Comparison of ENCODE assay signal across 22 cellular contexts in the genomic region with DNA sequence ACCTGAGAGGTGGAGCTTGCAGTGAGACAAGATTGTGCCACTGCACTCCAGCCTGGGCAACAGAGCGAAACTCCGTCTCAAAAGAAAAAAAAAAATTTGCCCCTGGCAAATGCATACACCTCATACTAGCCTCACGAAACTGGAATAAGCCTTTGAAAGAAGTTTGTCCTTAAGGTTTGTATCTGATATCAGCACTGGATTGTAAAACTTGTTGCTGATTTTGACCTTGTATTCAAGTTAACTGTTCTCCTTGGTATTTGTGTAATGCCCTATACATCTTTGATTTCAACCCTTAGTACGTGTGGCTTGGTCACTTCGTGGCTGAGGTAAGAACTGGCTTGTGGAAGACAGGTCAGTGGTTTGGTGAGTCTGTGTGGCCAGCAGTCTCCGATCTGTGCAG. TPM values are rescaled to one million over a fixed set of nuclear protein-coding genes. Genes with fewer than 3 reads are reported as not detected.
DNase-seq lines count a peak whose midpoint lies in the region; ATAC-seq and TF ChIP-seq lines count a peak whose summit lies in the region.
"Had no signal": no experiment of that assay in that cellular context is flagged by ENCODE, and none has a peak within 500 bp of the region (broad histone marks: within the 10 kb centered on the region; RNA-seq: fewer than 3 reads in every experiment).

No MANE protein-coding gene starts in this region.

- H3K4me1 ChIP-seq in HEK293 (ENCODE audit: control insufficient read depth, insufficient read depth, low read length) = no peaks in the 10 kb centered on the region; the same call in 1 of the 2 replicates

- H3K4me3 ChIP-seq in HEK293 (ENCODE audit: low read depth, low read length) = no peak overlapping the region
- H3K4me3 ChIP-seq: A549, BLaER1, GM12878 had no signal

- TF ChIP-seq CTCF in HEK293 (tag by site-specific recombination; IDR thresholded peaks at IDR 0.05) (no peak), chondrocyte (IDR thresholded peaks at IDR 0.05) (no peak)

- H3K4me1 Mint-ChIP-seq in chondrocyte (ENCODE audit: low read depth) = peaks cover 9% of the 10 kb centered on the region
- peaks cover 0 to 2% of the 10 kb centered on the region in 2 donors for H3K4me1 Mint-ChIP-seq in stimulated activated naive B cell treated with anti-CD40 and anti-IgM and Interleukin-4, amounts not matched to agents 10 μg/mL and 1 μg/mL and 100 μg/mL, for 72 hours
- H3K4me1 Mint-ChIP-seq in activated CD4-positive, alpha-beta memory T cell treated with anti-CD3 and anti-CD28 coated beads, Interleukin-2, amount 10 ng/mL, durations not matched to agents 7 days and 5 days = peaks cover 16% of the 10 kb centered on the region

- H3K27ac Mint-ChIP-seq in chondrocyte (ENCODE audit: unreplicated experiment) = no peak overlapping the region
- H3K27ac Mint-ChIP-seq in stimulated activated naive B cell treated with anti-CD40 and anti-IgM and Interleukin-4, amounts not matched to agents 10 μg/mL and 1 μg/mL and 100 μg/mL, for 72 hours = peak overlapping the region; percentile 37
- H3K27ac Mint-ChIP-seq in activated CD4-positive, alpha-beta memory T cell treated with anti-CD3 and anti-CD28 coated beads, Interleukin-2, amount 10 ng/mL, durations not matched to agents 7 days and 5 days = no peak overlapping the region

- peak; percentile 22 for DNase-seq in activated effector memory CD4-positive, alpha-beta T cell treated with anti-CD3 and anti-CD28 coated beads, Interleukin-2, amount 50 U/mL, for 16 hours
- DNase-seq in activated effector memory CD4-positive, alpha-beta T cell treated with Interleukin-2 at 50 U/mL for 16 hours = no peak
- peak; percentile 12 for DNase-seq in chondrocyte (ENCODE audit: low spot score)
- DNase-seq in stimulated activated naive B cell treated with anti-CD40 and anti-IgM and Interleukin-4, amounts not matched to agents 10 μg/mL and 1 μg/mL and 100 μg/mL, for 72 hours = no peak
- DNase-seq in activated CD4-positive, alpha-beta memory T cell treated with anti-CD3 and anti-CD28 coated beads, Interleukin-2, amount 10 ng/mL, durations not matched to agents 7 days and 5 days = no peak
- DNase-seq: AML-193; CD8-positive, alpha-beta memory T cell; COR-L47; DMS 273 treated with DMSO at 0.1 percent for 48 hours; DMS53; DND-41; EL; H9 had no signal

- POLR2A ChIA-PET in HEK293 (lab: Yijun Ruan, JAX) = interaction anchor here (1.6 kb wide), 1 partner anchor 38 kb away, joined by 5 read pairs; the partner anchor contains the start of gene COPS3
- POLR2A ChIA-PET in activated CD4-positive, alpha-beta memory T cell treated with anti-CD3 and anti-CD28 coated beads, Interleukin-2, amount 10 ng/mL, durations not matched to agents 7 days and 5 days (lab: Charles Lee) = no interaction called here

- peaks cover 11% of the 10 kb centered on the region for H3K36me3 Mint-ChIP-seq in chondrocyte (ENCODE audit: low read depth)
- peaks cover 6 to 11% of the 10 kb centered on the region in 2 donors for H3K36me3 Mint-ChIP-seq in stimulated activated naive B cell treated with anti-CD40 and anti-IgM and Interleukin-4, amounts not matched to agents 10 μg/mL and 1 μg/mL and 100 μg/mL, for 72 hours
- H3K36me3 Mint-ChIP-seq in activated CD4-positive, alpha-beta memory T cell treated with anti-CD3 and anti-CD28 coated beads, Interleukin-2, amount 10 ng/mL, durations not matched to agents 7 days and 5 days (ENCODE audit: low read depth) = peaks cover 22% of the 10 kb centered on the region

- no peak overlapping the region for H3K4me3 Mint-ChIP-seq in chondrocyte (ENCODE audit: unreplicated experiment)
- no peak overlapping the region for H3K4me3 Mint-ChIP-seq in stimulated activated naive B cell treated with anti-CD40 and anti-IgM and Interleukin-4, amounts not matched to agents 10 μg/mL and 1 μg/mL and 100 μg/mL, for 72 hours
- no peak overlapping the region for H3K4me3 Mint-ChIP-seq in activated CD4-positive, alpha-beta memory T cell treated with anti-CD3 and anti-CD28 coated beads, Interleukin-2, amount 10 ng/mL, durations not matched to agents 7 days and 5 days
- H3K4me3 Mint-ChIP-seq: CD14-positive monocyte, H9 had no signal

- H3K36me3 ChIP-seq in HEK293 (ENCODE audit: control insufficient read depth in 2 of 2, insufficient read depth in 1 of 2, low read length in 2 of 2) = peaks cover 29 to 39% of the 10 kb centered on the region in 2 experiments

- no peak overlapping the region for H3K27ac ChIP-seq in HEK293 (ENCODE audit: extremely low read depth, low read depth, low read length)
- H3K27ac ChIP-seq: 22Rv1, A549, BLaER1, HL-60 had no signal

- H3K9me3 ChIP-seq in HEK293 (ENCODE audit: control insufficient read depth, insufficient read depth, low read depth, low read length) = no peaks in the 10 kb centered on the region
- H3K9me3 ChIP-seq: A549, BLaER1 had no signal

- no peak for ATAC-seq in stimulated activated naive B cell treated with anti-CD40 and anti-IgM and Interleukin-4, amounts not matched to agents 10 μg/mL and 1 μg/mL and 100 μg/mL, for 72 hours (replicated peaks)
- no peak for ATAC-seq in HG02571 (IDR thresholded peaks at IDR 0.05; ENCODE audit: unreplicated experiment)
- ATAC-seq: GM12878 had no signal

- CTCF ChIA-PET in HEK293 (lab: Yijun Ruan, JAX) = no interaction called here
- CTCF ChIA-PET in activated CD4-positive, alpha-beta memory T cell treated with anti-CD3 and anti-CD28 coated beads, Interleukin-2, amount 10 ng/mL, durations not matched to agents 7 days and 5 days (lab: Charles Lee) = no interaction called here

- H3K27me3 Mint-ChIP-seq in chondrocyte (ENCODE audit: low read depth) = no peaks in the 10 kb centered on the region
- no peaks in the 10 kb centered on the region for H3K27me3 Mint-ChIP-seq in stimulated activated naive B cell treated with anti-CD40 and anti-IgM and Interleukin-4, amounts not matched to agents 10 μg/mL and 1 μg/mL and 100 μg/mL, for 72 hours
- H3K27me3 Mint-ChIP-seq in activated CD4-positive, alpha-beta memory T cell treated with anti-CD3 and anti-CD28 coated beads, Interleukin-2, amount 10 ng/mL, durations not matched to agents 7 days and 5 days = no peaks in the 10 kb centered on the region
- H3K27me3 Mint-ChIP-seq: CD8-positive, alpha-beta memory T cell had no signal

- H3K9me3 Mint-ChIP-seq in chondrocyte (ENCODE audit: low read depth) = no peaks in the 10 kb centered on the region
- H3K9me3 Mint-ChIP-seq in stimulated activated naive B cell treated with anti-CD40 and anti-IgM and Interleukin-4, amounts not matched to agents 10 μg/mL and 1 μg/mL and 100 μg/mL, for 72 hours = no peaks in the 10 kb centered on the region
- no peaks in the 10 kb centered on the region for H3K9me3 Mint-ChIP-seq in activated CD4-positive, alpha-beta memory T cell treated with anti-CD3 and anti-CD28 coated beads, Interleukin-2, amount 10 ng/mL, durations not matched to agents 7 days and 5 days
- H3K9me3 Mint-ChIP-seq: CD14-positive monocyte; CD8-positive, alpha-beta memory T cell; H9 had no signal

TF ChIP-seq in HEK293, 187 proteins besides CTCF, POLR2A, EP300 and RAD21:
- TF ChIP-seq ZNF48 (tag by site-specific recombination; IDR thresholded peaks at IDR 0.05) = no peak
- no peak for TF ChIP-seq ZNF621 (tag by site-specific recombination; IDR thresholded peaks at IDR 0.05)
- TF ChIP-seq ZNF626 (tag by site-specific recombination; IDR thresholded peaks at IDR 0.05) = no peak
- no peak for TF ChIP-seq ZBTB8A (tag by site-specific recombination; IDR thresholded peaks at IDR 0.05)
- TF ChIP-seq SCRT2 (tag by site-specific recombination; IDR thresholded peaks at IDR 0.05) = peak; percentile 61
- TF ChIP-seq ZNF18 (tag by site-specific recombination; IDR thresholded peaks at IDR 0.05) = no peak
- no peak for TF ChIP-seq ZSCAN4 (tag by site-specific recombination; IDR thresholded peaks at IDR 0.05)

RNA-seq across cellular contexts. Expression of gene FLCN, which starts 6.2 kb away (rescaled TPM):
- 59.0 to 73.1 TPM (median 71.2 TPM) in 3 replicates for total RNA-seq in chondrocyte
- total RNA-seq in activated CD4-positive, alpha-beta memory T cell treated with anti-CD3 and anti-CD28 coated beads, Interleukin-2, amount 10 ng/mL, durations not matched to agents 7 days and 5 days = 10 to 100 TPM; 48.8 to 53.1 TPM

RNA-seq across cellular contexts. Expression of gene PLD6, which starts 37.0 kb away (rescaled TPM):
- total RNA-seq in chondrocyte = 0.55 to 0.68 TPM (median 0.64 TPM) in 3 replicates
- total RNA-seq in activated CD4-positive, alpha-beta memory T cell treated with anti-CD3 and anti-CD28 coated beads, Interleukin-2, amount 10 ng/mL, durations not matched to agents 7 days and 5 days = 1 to 10 TPM; 6.3 to 6.6 TPM
- total RNA-seq: HT1080 had no signal

RNA-seq across cellular contexts. Expression of gene COPS3, which starts 37.9 kb away (rescaled TPM):
- 50.9 to 69.0 TPM (median 55.8 TPM) in 3 replicates for total RNA-seq in chondrocyte
- 100 to 1,000 TPM in 1 of 2 experiments, 10 to 100 TPM in 1; 99.9 to 109 TPM for total RNA-seq in activated CD4-positive, alpha-beta memory T cell treated with anti-CD3 and anti-CD28 coated beads, Interleukin-2, amount 10 ng/mL, durations not matched to agents 7 days and 5 days

Comparison
In these comparisons a context has a peak if more than half of its experiments do, and no peak if none do; other contexts are left out.
1. DNase-seq: peak in activated effector memory CD4-positive, alpha-beta T cell treated with anti-CD3 and anti-CD28 coated beads, Interleukin-2, amount 50 U/mL, for 16 hours (single experiment) and chondrocyte (single experiment); none in activated effector memory CD4-positive, alpha-beta T cell treated with Interleukin-2 at 50 U/mL for 16 hours (single experiment), stimulated activated naive B cell treated with anti-CD40 and anti-IgM and Interleukin-4, amounts not matched to agents 10 μg/mL and 1 μg/mL and 100 μg/mL, for 72 hours (single experiment) and activated CD4-positive, alpha-beta memory T cell treated with anti-CD3 and anti-CD28 coated beads, Interleukin-2, amount 10 ng/mL, durations not matched to agents 7 days and 5 days (single experiment).